In the genomic region with DNA sequence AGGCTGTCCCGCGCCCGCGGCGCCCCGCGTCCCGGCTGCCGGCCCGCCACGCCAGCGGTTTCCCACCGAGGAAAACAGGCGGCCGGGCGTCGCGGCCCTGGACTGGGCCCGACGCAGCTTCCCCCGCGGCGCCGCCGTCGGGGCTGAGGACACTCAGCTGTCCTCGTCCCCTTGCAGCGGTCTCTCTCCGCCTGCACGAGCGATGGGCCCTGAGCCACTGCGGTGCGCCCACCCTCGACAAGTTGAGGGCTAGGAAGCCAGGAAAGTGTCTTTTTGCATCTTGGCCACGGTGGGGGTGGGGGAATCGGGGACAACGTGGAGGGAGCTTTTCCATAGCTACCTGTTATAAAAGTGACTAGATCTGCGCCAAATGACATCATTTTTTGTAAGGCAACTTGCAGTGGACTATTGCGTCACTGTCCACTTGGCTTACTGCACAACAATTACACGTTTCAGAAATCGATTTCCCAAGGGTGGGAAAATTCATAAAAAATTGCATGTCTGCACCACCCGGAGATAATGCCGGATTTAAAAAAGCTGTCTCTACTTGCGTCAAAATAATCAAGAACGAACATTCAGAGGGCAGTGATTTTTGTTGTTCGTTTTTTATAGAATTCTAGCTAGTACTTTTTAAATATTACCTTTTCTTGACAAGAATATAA, we compare ENCODE assay signal across 8 cellular contexts. TPM values are rescaled to one million over a fixed set of nuclear protein-coding genes. Genes with fewer than 3 reads are reported as not detected.
DNase-seq lines count a peak whose midpoint lies in the region; ATAC-seq, FAIRE-seq and TF ChIP-seq lines count a peak whose summit lies in the region.

No MANE protein-coding gene starts in this region.

- POLR2A ChIA-PET in A673 (lab: Charles Lee; ENCODE audit: low non-redundant PET): no interaction called here

- peak overlapping the region; percentile 73 for H3K9ac ChIP-seq in kidney (ENCODE audit: low read length in 2 of 2)

- FAIRE-seq in kidney (lab: Jason Lieb, UNC): peak; percentile 55

- peak overlapping the region; percentile 95 for H3K27ac ChIP-seq in A673 (ENCODE audit: low read depth, low read length, poor library complexity, severe bottlenecking)
- H3K27ac ChIP-seq in kidney (ENCODE audit: low read depth in 2 of 2, low read length in 2 of 2): peak overlapping the region; percentile 89 to 95

- intact Hi-C loops in A673 (cut with micrococcal nuclease; ENCODE audit: unreplicated experiment) (loop anchor here (1.0 to 2.0 kb wide), 2 partner anchors 28 to 117 kb away; a partner anchor contains a TSS), kidney (cut with DNase I) (no loop called here)

- H3K4me3 ChIP-seq in A673 (ENCODE audit: low read depth, low read length, poor library complexity, severe bottlenecking) (peak overlapping the region; percentile 93), kidney (ENCODE audit: low read length in 2 of 2) (peak overlapping the region; percentile 78 to 85)

- H3K4me1 Mint-ChIP-seq in brain: peaks cover 39% of the 10 kb centered on the region
- H3K4me1 Mint-ChIP-seq in stimulated activated memory B cell treated with anti-CD40 and anti-IgM and Interleukin-4, amounts not matched to agents 10 μg/mL and 1 μg/mL and 100 μg/mL, for 72 hours: peaks cover 9% of the 10 kb centered on the region

- H3K36me3 ChIP-seq in A673 (ENCODE audit: insufficient read depth, low read length, poor library complexity, severe bottlenecking) (no peaks in the 10 kb centered on the region), kidney (ENCODE audit: control insufficient read depth in 1 of 2, insufficient read depth in 2 of 2, low read length in 2 of 2) (no peaks in the 10 kb centered on the region)

- TF ChIP-seq CTCF in A673 (conservative IDR thresholded peaks at IDR 0.05; ENCODE audit: low read depth, low read length) (no peak), brain (conservative IDR thresholded peaks at IDR 0.05) (peak in 1 of 2 experiments; percentile 14), kidney (IDR thresholded peaks at IDR 0.05; ENCODE audit: borderline replicate concordance, extremely low read depth, insufficient read depth) (no peak)

- BruUV-seq in A673 (replicated peaks; lab: Mats Ljungman, UMichigan): TSS peak; percentile 94

- H3K4me3 Mint-ChIP-seq in brain: peak overlapping the region; percentile 84 to 93 (median 88)
- peak overlapping the region; percentile 77 for H3K4me3 Mint-ChIP-seq in stimulated activated memory B cell treated with anti-CD40 and anti-IgM and Interleukin-4, amounts not matched to agents 10 μg/mL and 1 μg/mL and 100 μg/mL, for 72 hours

- peaks cover 28% of the 10 kb centered on the region for H3K36me3 Mint-ChIP-seq in brain
- no peaks in the 10 kb centered on the region for H3K36me3 Mint-ChIP-seq in stimulated activated memory B cell treated with anti-CD40 and anti-IgM and Interleukin-4, amounts not matched to agents 10 μg/mL and 1 μg/mL and 100 μg/mL, for 72 hours

- H3K4me1 ChIP-seq in A673 (ENCODE audit: insufficient read depth, low read length, poor library complexity, severe bottlenecking): no peaks in the 10 kb centered on the region
- H3K4me1 ChIP-seq in kidney (ENCODE audit: control insufficient read depth in 1 of 2, insufficient read depth in 1 of 2, low read depth in 1 of 2, low read length in 2 of 2): no peaks in the 10 kb centered on the region

- peaks cover 4% of the 10 kb centered on the region for H3K27me3 Mint-ChIP-seq in brain
- no peaks in the 10 kb centered on the region for H3K27me3 Mint-ChIP-seq in stimulated activated memory B cell treated with anti-CD40 and anti-IgM and Interleukin-4, amounts not matched to agents 10 μg/mL and 1 μg/mL and 100 μg/mL, for 72 hours

- H3K9me3 ChIP-seq in A673 (ENCODE audit: low read depth, low read length, poor library complexity, severe bottlenecking): no peaks in the 10 kb centered on the region
- H3K9me3 ChIP-seq in kidney (ENCODE audit: control insufficient read depth in 1 of 2, low read length in 2 of 2): no peaks in the 10 kb centered on the region

- DNase-seq in A673 (ENCODE audit: low spot score): no peak
- peak; percentile 21 for DNase-seq in NCI-H2196 treated with DMSO at 0.1 percent for 48 hours (lab: John Stamatoyannopoulos, UW; ENCODE audit: unreplicated experiment)
- DNase-seq in kidney: peak; percentile 83
- DNase-seq in ecto neural progenitor cell (ENCODE audit: low spot score): no peak

- TF ChIP-seq POLR2A in GM15510 (IDR thresholded peaks at IDR 0.05; ENCODE audit: borderline replicate concordance, extremely low read depth, insufficient read length): peak; percentile 22

- H3K27ac Mint-ChIP-seq in brain: peak overlapping the region; percentile 93 to 99 (median 95)
- peak overlapping the region; percentile 79 for H3K27ac Mint-ChIP-seq in stimulated activated memory B cell treated with anti-CD40 and anti-IgM and Interleukin-4, amounts not matched to agents 10 μg/mL and 1 μg/mL and 100 μg/mL, for 72 hours

- ATAC-seq in HG02870 (IDR thresholded peaks at IDR 0.05; ENCODE audit: unreplicated experiment): peak; percentile 17
- peak; percentile 47 for ATAC-seq in stimulated activated memory B cell treated with anti-CD40 and anti-IgM and Interleukin-4, amounts not matched to agents 10 μg/mL and 1 μg/mL and 100 μg/mL, for 72 hours

- CTCF ChIA-PET in A673 (lab: Charles Lee): interaction anchor here (1.1 kb wide), 1 partner anchor 29 kb away, joined by 14 read pairs; a partner anchor contains a TSS

- H3K27me3 ChIP-seq in A673 (replicated peaks; ENCODE audit: insufficient read depth, low read depth, low read length, poor library complexity): no peaks in the 10 kb centered on the region

- no peaks in the 10 kb centered on the region for H3K9me3 Mint-ChIP-seq in brain
- H3K9me3 Mint-ChIP-seq in stimulated activated memory B cell treated with anti-CD40 and anti-IgM and Interleukin-4, amounts not matched to agents 10 μg/mL and 1 μg/mL and 100 μg/mL, for 72 hours: no peaks in the 10 kb centered on the region

RNA-seq across cellular contexts. Expression of a gene that starts 1.1 kb away (rescaled TPM):
- 10.9 and 12.0 TPM in 2 replicates for total RNA-seq in A673 (2021)
- polyA plus RNA-seq in brain (ENCODE audit: insufficient read depth, low read depth, low replicate concordance): 3.0 TPM
- 7.2 TPM for total RNA-seq in kidney
- 2.2 TPM for polyA plus RNA-seq in kidney (ENCODE audit: insufficient read depth, low read depth, low replicate concordance)

RNA-seq across cellular contexts. Expression of a gene that starts 28.9 kb away (rescaled TPM):
- total RNA-seq in A673 (2021) (218 and 225 TPM in 2 replicates), kidney (173 TPM)
- polyA plus RNA-seq in brain (ENCODE audit: insufficient read depth, low read depth, low replicate concordance) (55.8 TPM), kidney (ENCODE audit: insufficient read depth, low read depth, low replicate concordance) (54.3 TPM)

Comparison
In these comparisons a context has a peak if more than half of its experiments do, and no peak if none do; other contexts are left out.
1. DNase-seq: peak in NCI-H2196 treated with DMSO at 0.1 percent for 48 hours (single experiment) and kidney (single experiment); none in A673 (single experiment) and ecto neural progenitor cell (single experiment).